In genomic region chr16:85525464-85526117, GRCh38 we compare ENCODE assay signal across 18 cellular contexts.
DNase-seq lines count a peak whose midpoint lies in the region; ATAC-seq and TF ChIP-seq lines count a peak whose summit lies in the region.
"Had no signal": no experiment of that assay in that cellular context is flagged by ENCODE, and none has a peak within 500 bp of the region (broad histone marks: within the 10 kb centered on the region; RNA-seq: fewer than 3 reads in every experiment).

No MANE protein-coding gene starts in this region.

- ATAC-seq in GM18498 (IDR thresholded peaks at IDR 0.05; ENCODE audit: unreplicated experiment) (no peak), GM19467 (IDR thresholded peaks at IDR 0.05; ENCODE audit: unreplicated experiment) (no peak)
- ATAC-seq: stimulated activated naive CD8-positive, alpha-beta T cell treated with anti-CD3 and anti-CD28 coated beads, Interleukin-15, amount 100 ng/mL, for 72 hours had no signal

- peaks cover 5 to 10% (median 9%) of the 10 kb centered on the region in 3 donors for H3K27me3 Mint-ChIP-seq in CD14-positive monocyte (ENCODE audit: low read depth in 3 of 3)
- H3K27me3 Mint-ChIP-seq: stimulated activated naive CD8-positive, alpha-beta T cell treated with anti-CD3 and anti-CD28 coated beads, Interleukin-15, amount 100 ng/mL, for 72 hours had no signal

- peak overlapping the region; percentile 19 for H2AK5ac ChIP-seq in trophoblast cell (ENCODE audit: low read length)

- intact Hi-C loops in CD14-positive monocyte (cut with micrococcal nuclease) = loop anchor here in 1 of 2 donors (2.0 to 5.0 kb wide), 2 partner anchors 29 to 42 kb away; no protein-coding TSS in a partner anchor

- peaks cover 0 to 2% (median 0%) of the 10 kb centered on the region in 7 donors for H3K9me3 Mint-ChIP-seq in CD14-positive monocyte
- H3K9me3 Mint-ChIP-seq: stimulated activated naive CD8-positive, alpha-beta T cell treated with anti-CD3 and anti-CD28 coated beads, Interleukin-15, amount 100 ng/mL, for 72 hours had no signal

- peak overlapping the region; percentile 83 for H3K4me2 ChIP-seq in OCI-LY3 (ENCODE audit: low read length)
- H3K4me2 ChIP-seq in trophoblast cell (ENCODE audit: low read length) = no peak overlapping the region

- TF ChIP-seq CTCF in CD14-positive monocyte (IDR thresholded peaks at IDR 0.05) (no peak), OCI-LY3 (IDR thresholded peaks at IDR 0.05; ENCODE audit: low read depth, low read length) (no peak)

- H3K9me3 ChIP-seq in OCI-LY3 (ENCODE audit: insufficient read depth, low read length) (no peaks in the 10 kb centered on the region), iPS-15b (ENCODE audit: control insufficient read depth, insufficient read depth, low read length) (no peaks in the 10 kb centered on the region), trophoblast cell (ENCODE audit: insufficient read depth, low read depth, low read length) (peaks cover 5% of the 10 kb centered on the region)
- H3K9me3 ChIP-seq: heart left ventricle, spleen had no signal

- no peak for DNase-seq in CD14-positive monocyte (ENCODE audit: low spot score)
- DNase-seq in trophoblast cell = peak; percentile 28 to 60
- DNase-seq in activated CD4-positive, CD25-positive, alpha-beta regulatory T cell (lab: John Stamatoyannopoulos, UW) = no peak
- DNase-seq in amniotic stem cell (lab: John Stamatoyannopoulos, UW) = no peak
- DNase-seq: activated CD4-positive, alpha-beta T cell treated with anti-CD3 and anti-CD28 coated beads for 4 hours; activated CD8-positive, alpha-beta memory T cell treated with anti-CD3 and anti-CD28 coated beads, Interleukin-2, amount 50 U/mL, for 48 hours; activated naive CD4-positive, alpha-beta T cell treated with Interleukin-2 at 50 U/mL for 16 hours; kidney glomerular epithelial cell; NCI-H2029; stimulated activated naive CD8-positive, alpha-beta T cell treated with anti-CD3 and anti-CD28 coated beads, Interleukin-15, amount 100 ng/mL, for 72 hours; T-helper 2 cell had no signal

- H3K18ac ChIP-seq in trophoblast cell (ENCODE audit: low read length) = peak overlapping the region; percentile 62

- H4K91ac ChIP-seq in trophoblast cell (ENCODE audit: low read depth, low read length) = peak overlapping the region; percentile 89

- H3K27ac Mint-ChIP-seq in CD14-positive monocyte = peak overlapping the region in 4 of 7 donors; percentile 72 to 85 (median 80)
- H3K27ac Mint-ChIP-seq: B cell; stimulated activated naive CD8-positive, alpha-beta T cell treated with anti-CD3 and anti-CD28 coated beads, Interleukin-15, amount 100 ng/mL, for 72 hours had no signal

- WGBS in trophoblast cell (ENCODE audit: extremely low coverage, insufficient coverage, insufficient read length) = no CpG with 5 or more reads among the region's 9 CpGs

- H4K8ac ChIP-seq in trophoblast cell (ENCODE audit: low read depth, low read length) = peak overlapping the region; percentile 67

- peak overlapping the region; percentile 76 for H3K14ac ChIP-seq in trophoblast cell (ENCODE audit: low read length)

- peaks cover 53% of the 10 kb centered on the region for H3K79me1 ChIP-seq in trophoblast cell (ENCODE audit: low read length)

- H2BK5ac ChIP-seq in trophoblast cell (ENCODE audit: low read depth, low read length, poor library complexity) = peak overlapping the region; percentile 83

- no peaks in the 10 kb centered on the region for H3K79me2 ChIP-seq in OCI-LY3 (ENCODE audit: low read length)
- peaks cover 10% of the 10 kb centered on the region for H3K79me2 ChIP-seq in trophoblast cell (ENCODE audit: control insufficient read depth, insufficient read depth, low read length, poor library complexity)

- peak overlapping the region; percentile 51; the same call in 1 of the 2 replicates for H2AFZ ChIP-seq in OCI-LY3 (ENCODE audit: low read depth, low read length)
- H2AFZ ChIP-seq in trophoblast cell (ENCODE audit: insufficient read depth, low read length, poor library complexity) = peak overlapping the region; percentile 57

- peak overlapping the region; percentile 62; the same call in 1 of the 2 replicates for H3K9ac ChIP-seq in OCI-LY3 (ENCODE audit: low read length)
- H3K9ac ChIP-seq in iPS-15b (ENCODE audit: low read depth, low read length) = peak overlapping the region; percentile 37
- H3K9ac ChIP-seq in trophoblast cell (ENCODE audit: low read length) = no peak overlapping the region

- H3K4me1 ChIP-seq in OCI-LY3 (ENCODE audit: low read length) (peaks cover 21% of the 10 kb centered on the region), iPS-15b (ENCODE audit: control insufficient read depth, insufficient read depth, low read length) (peaks cover 2% of the 10 kb centered on the region), trophoblast cell (ENCODE audit: control insufficient read depth in 1 of 2, insufficient read depth in 2 of 2, low read length in 2 of 2) (peaks cover 55 to 59% of the 10 kb centered on the region in 2 experiments)

- no peaks in the 10 kb centered on the region for H3K27me3 ChIP-seq in OCI-LY3 (ENCODE audit: low read depth, low read length)
- H3K27me3 ChIP-seq in iPS-15b (ENCODE audit: control insufficient read depth, insufficient read depth, low read length) = no peaks in the 10 kb centered on the region
- no peaks in the 10 kb centered on the region for H3K27me3 ChIP-seq in trophoblast cell (ENCODE audit: insufficient read depth, low read length)
- H3K27me3 ChIP-seq: heart left ventricle had no signal

- H3K4me1 Mint-ChIP-seq in CD14-positive monocyte = peaks cover 32% of the 10 kb centered on the region
- H3K4me1 Mint-ChIP-seq: B cell; stimulated activated naive CD8-positive, alpha-beta T cell treated with anti-CD3 and anti-CD28 coated beads, Interleukin-15, amount 100 ng/mL, for 72 hours had no signal

- no peak overlapping the region for H3K23ac ChIP-seq in trophoblast cell (ENCODE audit: low read length)

- no peaks in the 10 kb centered on the region for H4K20me1 ChIP-seq in OCI-LY3 (ENCODE audit: insufficient read depth, low read length)

- H3K27ac ChIP-seq in OCI-LY3 (ENCODE audit: low read length) = peak overlapping the region; percentile 35; the same call in 1 of the 2 replicates
- peak overlapping the region; percentile 78 for H3K27ac ChIP-seq in trophoblast cell (ENCODE audit: low read depth, low read length)
- H3K27ac ChIP-seq: heart left ventricle had no signal

- no peaks in the 10 kb centered on the region for H3K36me3 ChIP-seq in OCI-LY3 (replicated peaks; ENCODE audit: low read depth, low read length)
- H3K36me3 ChIP-seq in iPS-15b (ENCODE audit: control insufficient read depth, insufficient read depth, low read length) = no peaks in the 10 kb centered on the region
- no peaks in the 10 kb centered on the region for H3K36me3 ChIP-seq in trophoblast cell (ENCODE audit: control insufficient read depth in 1 of 2, insufficient read depth in 2 of 2, low read length in 2 of 2)
- H3K36me3 ChIP-seq: heart left ventricle, spleen had no signal

- peak overlapping the region; percentile 53 for H2BK12ac ChIP-seq in trophoblast cell (ENCODE audit: low read length)

- H3K4me3 ChIP-seq in OCI-LY3 (ENCODE audit: low read length) = peak overlapping the region; percentile 62
- no peak overlapping the region for H3K4me3 ChIP-seq in iPS-15b (ENCODE audit: low read depth, low read length)
- H3K4me3 ChIP-seq in trophoblast cell (ENCODE audit: low read depth, low read length) = no peak overlapping the region
- H3K4me3 ChIP-seq: heart left ventricle had no signal

- H4K12ac ChIP-seq in trophoblast cell (ENCODE audit: low read depth, low read length) = no peak overlapping the region

- peak overlapping the region; percentile 87 for H2BK120ac ChIP-seq in trophoblast cell (ENCODE audit: insufficient read depth, low read length, poor library complexity)

- peak overlapping the region; percentile 44 for H3K4ac ChIP-seq in trophoblast cell (ENCODE audit: low read depth, low read length)

- peak overlapping the region; percentile 12 to 42 for H3K4me3 Mint-ChIP-seq in CD14-positive monocyte
- H3K4me3 Mint-ChIP-seq: B cell; stimulated activated naive CD8-positive, alpha-beta T cell treated with anti-CD3 and anti-CD28 coated beads, Interleukin-15, amount 100 ng/mL, for 72 hours had no signal

- no peaks in the 10 kb centered on the region for H3K36me3 Mint-ChIP-seq in CD14-positive monocyte

Comparison
In these comparisons a context has a peak if more than half of its experiments do, and no peak if none do; other contexts are left out.
1. DNase-seq: peak in trophoblast cell (2 of 2); none in CD14-positive monocyte (single experiment), activated CD4-positive, CD25-positive, alpha-beta regulatory T cell (0 of 4) and amniotic stem cell (single experiment).